10 cellular contexts compared by ENCODE assay signal in genomic region chr5:133287500-133287899, GRCh38.
DNase-seq lines count a peak whose midpoint lies in the region; ATAC-seq and TF ChIP-seq lines count a peak whose summit lies in the region.
"Had no signal": no experiment of that assay in that cellular context is flagged by ENCODE, and none has a peak within 500 bp of the region (broad histone marks: within the 10 kb centered on the region; RNA-seq: fewer than 3 reads in every experiment).

No MANE protein-coding gene starts in this region.

- H3K27ac Mint-ChIP-seq in T-helper 17 cell: no peak overlapping the region

- H3K9ac ChIP-seq in GM23248 (no peak overlapping the region), trophoblast cell (ENCODE audit: low read length) (no peak overlapping the region)

- H3K27me3 ChIP-seq in GM23248 (replicated peaks; ENCODE audit: insufficient read depth) (no peaks in the 10 kb centered on the region; the same call in 1 of the 2 replicates), trophoblast cell (ENCODE audit: insufficient read depth, low read length) (no peaks in the 10 kb centered on the region)
- H3K27me3 ChIP-seq: thyroid gland had no signal

- H4K12ac ChIP-seq in trophoblast cell (ENCODE audit: low read depth, low read length): no peak overlapping the region

- H2AK5ac ChIP-seq in trophoblast cell (ENCODE audit: low read length): no peak overlapping the region

- H3F3A ChIP-seq in GM23248 (ENCODE audit: insufficient read depth): no peaks in the 10 kb centered on the region

- no peaks in the 10 kb centered on the region for H3K4me1 ChIP-seq in GM23248 (ENCODE audit: insufficient read depth)
- H3K4me1 ChIP-seq in trophoblast cell (ENCODE audit: control insufficient read depth in 1 of 2, insufficient read depth in 2 of 2, low read length in 2 of 2): peaks cover 0 to 2% of the 10 kb centered on the region in 2 experiments
- H3K4me1 ChIP-seq: thyroid gland had no signal

- H3K27ac ChIP-seq in GM23248 (no peak overlapping the region), trophoblast cell (ENCODE audit: low read depth, low read length) (no peak overlapping the region)
- H3K27ac ChIP-seq: epithelial cell of prostate, thyroid gland had no signal

- H2BK5ac ChIP-seq in trophoblast cell (ENCODE audit: low read depth, low read length, poor library complexity): no peak overlapping the region

- H3K4me3 Mint-ChIP-seq in T-helper 17 cell: no peak overlapping the region

- no peak overlapping the region for H4K91ac ChIP-seq in trophoblast cell (ENCODE audit: low read depth, low read length)

- no peak overlapping the region for H3K4ac ChIP-seq in trophoblast cell (ENCODE audit: low read depth, low read length)

- H3K14ac ChIP-seq in trophoblast cell (ENCODE audit: low read length): no peak overlapping the region

- H3K23ac ChIP-seq in trophoblast cell (ENCODE audit: low read length): no peak overlapping the region

- no peak for ATAC-seq in T-helper 17 cell
- ATAC-seq in HG03039 (IDR thresholded peaks at IDR 0.05; ENCODE audit: unreplicated experiment): no peak
- ATAC-seq in omental fat pad (ENCODE audit: low FRiP score): no peak

- intact Hi-C loops in lower leg skin (cut with DNase I; ENCODE audit: low total_unique reads): no loop called here

- no peaks in the 10 kb centered on the region for H3K36me3 Mint-ChIP-seq in T-helper 17 cell (ENCODE audit: low read depth)

- H3K36me3 ChIP-seq in GM23248 (ENCODE audit: low read depth) (no peaks in the 10 kb centered on the region), trophoblast cell (ENCODE audit: control insufficient read depth in 1 of 2, insufficient read depth in 2 of 2, low read length in 2 of 2) (no peaks in the 10 kb centered on the region)
- H3K36me3 ChIP-seq: thyroid gland had no signal

- 72 to 73% methylated on average over 3 of the region's 3 CpGs for WGBS in GM23248 (ENCODE audit: low coverage in 1 of 2, low lambda C conversion rate in 2 of 2, missing lambda C conversion rate in 2 of 2), 2 experiments
- WGBS in trophoblast cell (ENCODE audit: extremely low coverage, insufficient coverage, insufficient read length): no CpG with 5 or more reads among the region's 3 CpGs
- 76 to 93% methylated on average over 3 of the region's 3 CpGs for WGBS in lower leg skin, 2 donors

- peaks cover 6% of the 10 kb centered on the region for H3K27me3 Mint-ChIP-seq in T-helper 17 cell

- TF ChIP-seq POLR2A in lower leg skin (IDR thresholded peaks at IDR 0.05): no peak

- in situ Hi-C loops in GM23248 (cut with MboI): no loop called here

- no peak overlapping the region for H3K18ac ChIP-seq in trophoblast cell (ENCODE audit: low read length)

- no peaks in the 10 kb centered on the region for H4K20me1 ChIP-seq in GM23248 (ENCODE audit: insufficient read depth)

- DNase-seq in AG20443 (ENCODE audit: low spot score): peak; percentile 65
- peak; percentile 28 for DNase-seq in GM23248
- DNase-seq in T-helper 17 cell: peak in 2 of 3 donors; percentile 16 to 30
- peak; percentile 69 for DNase-seq in ecto neural progenitor cell (ENCODE audit: low spot score)
- DNase-seq in trophoblast cell: peak; percentile 43 to 64
- DNase-seq in lower leg skin (ENCODE audit: low spot score in 2 of 2): no peak
- no peak for DNase-seq in omental fat pad (ENCODE audit: low spot score)

- no peak overlapping the region for H3K4me2 ChIP-seq in GM23248 (ENCODE audit: unreplicated experiment)
- H3K4me2 ChIP-seq in trophoblast cell (ENCODE audit: low read length): no peak overlapping the region

- H2BK12ac ChIP-seq in trophoblast cell (ENCODE audit: low read length): no peak overlapping the region

- H3K4me3 ChIP-seq in GM23248: no peak overlapping the region
- no peak overlapping the region for H3K4me3 ChIP-seq in trophoblast cell (ENCODE audit: low read depth, low read length)
- no peak overlapping the region for H3K4me3 ChIP-seq in lower leg skin (ENCODE audit: low read depth, poor library complexity, severe bottlenecking)
- H3K4me3 ChIP-seq: thyroid gland had no signal

- H3K79me2 ChIP-seq in GM23248 (ENCODE audit: insufficient read depth) (no peaks in the 10 kb centered on the region), trophoblast cell (ENCODE audit: control insufficient read depth, insufficient read depth, low read length, poor library complexity) (no peaks in the 10 kb centered on the region)

- H2AFZ ChIP-seq in GM23248: no peak overlapping the region
- H2AFZ ChIP-seq in trophoblast cell (ENCODE audit: insufficient read depth, low read length, poor library complexity): no peak overlapping the region

- peaks cover 5% of the 10 kb centered on the region for H3K4me1 Mint-ChIP-seq in T-helper 17 cell

- H4K8ac ChIP-seq in trophoblast cell (ENCODE audit: low read depth, low read length): no peak overlapping the region

- TF ChIP-seq CTCF in lower leg skin (IDR thresholded peaks at IDR 0.05): no peak
- TF ChIP-seq CTCF in omental fat pad (IDR thresholded peaks at IDR 0.05): no peak

- H3K9me2 ChIP-seq in GM23248 (ENCODE audit: insufficient read depth): no peaks in the 10 kb centered on the region

- no peaks in the 10 kb centered on the region for H3K9me3 ChIP-seq in GM23248 (ENCODE audit: low read depth)
- no peaks in the 10 kb centered on the region for H3K9me3 ChIP-seq in T-helper 17 cell (ENCODE audit: control insufficient read depth, low read length, poor library complexity, severe bottlenecking)
- H3K9me3 ChIP-seq in trophoblast cell (ENCODE audit: insufficient read depth, low read depth, low read length): no peaks in the 10 kb centered on the region
- H3K9me3 ChIP-seq: thyroid gland had no signal

- H2BK120ac ChIP-seq in trophoblast cell (ENCODE audit: insufficient read depth, low read length, poor library complexity): no peak overlapping the region

- no peaks in the 10 kb centered on the region for H3K79me1 ChIP-seq in trophoblast cell (ENCODE audit: low read length)

Comparison
In these comparisons a context has a peak if more than half of its experiments do, and no peak if none do; other contexts are left out.
1. DNase-seq: peak in AG20443 (single experiment), GM23248 (single experiment), T-helper 17 cell (2 of 3), ecto neural progenitor cell (single experiment) and trophoblast cell (2 of 2); none in lower leg skin (0 of 2) and omental fat pad (single experiment).